ENCODE assay signal across 22 cellular contexts in genomic region chr6:169225131-169225576, GRCh38. TPM values are rescaled to one million over a fixed set of nuclear protein-coding genes. Genes with fewer than 3 reads are reported as not detected.
DNase-seq lines count a peak whose midpoint lies in the region; ATAC-seq and TF ChIP-seq lines count a peak whose summit lies in the region.
"Had no signal": no experiment of that assay in that cellular context is flagged by ENCODE, and none has a peak within 500 bp of the region (broad histone marks: within the 10 kb centered on the region; RNA-seq: fewer than 3 reads in every experiment).

No MANE protein-coding gene starts in this region.

- peaks cover 16% of the 10 kb centered on the region for H3K36me3 ChIP-seq in left ventricle myocardium inferior
- H3K36me3 ChIP-seq in osteoblast (ENCODE audit: insufficient read depth, low read length), result peaks cover 100% of the 10 kb centered on the region
- peaks cover 0 to 39% of the 10 kb centered on the region in 2 donors for H3K36me3 ChIP-seq in vagina
- H3K36me3 ChIP-seq: cardiac muscle cell had no signal

- TF ChIP-seq POLR2A in vagina (IDR thresholded peaks at IDR 0.05), result no peak

- no peaks in the 10 kb centered on the region for H4K20me1 ChIP-seq in osteoblast (ENCODE audit: insufficient read depth, low read length)

- peak overlapping the region; percentile 45 for H3K27ac ChIP-seq in left ventricle myocardium inferior (replicated peaks)
- H3K27ac ChIP-seq in coronary artery, result peak overlapping the region; percentile 77 to 91
- peak overlapping the region; percentile 69 for H3K27ac ChIP-seq in osteoblast (ENCODE audit: low read depth, low read length)
- peak overlapping the region; percentile 75 for H3K27ac ChIP-seq in vagina
- H3K27ac ChIP-seq: cardiac muscle cell had no signal

- H3K4me3 ChIP-seq in left ventricle myocardium inferior (no peak overlapping the region), coronary artery (no peak overlapping the region), osteoblast (ENCODE audit: insufficient read depth, low read length) (no peak overlapping the region), vagina (no peak overlapping the region)
- H3K4me3 ChIP-seq: cardiac muscle cell, gastroesophageal sphincter had no signal

- H3K79me2 ChIP-seq in osteoblast (ENCODE audit: insufficient read depth, low read length), result no peaks in the 10 kb centered on the region

- intact Hi-C loops in left ventricle myocardium inferior (cut with micrococcal nuclease) (no loop called here), left cardiac atrium (cut with DNase I) (no loop called here), vagina (cut with DNase I) (no loop called here)

- H2AFZ ChIP-seq in osteoblast (ENCODE audit: low read length), result no peak overlapping the region

- H3K27me3 ChIP-seq in left ventricle myocardium inferior (ENCODE audit: low read depth) (peaks cover 23% of the 10 kb centered on the region), osteoblast (ENCODE audit: insufficient read depth, low read length) (no peaks in the 10 kb centered on the region), vagina (no peaks in the 10 kb centered on the region)
- H3K27me3 ChIP-seq: cardiac muscle cell, gastroesophageal sphincter had no signal

- H3K4me2 ChIP-seq in osteoblast (ENCODE audit: insufficient read depth, low read length), result no peak overlapping the region

- H3K4me1 ChIP-seq in left ventricle myocardium inferior, result no peaks in the 10 kb centered on the region
- H3K4me1 ChIP-seq in osteoblast (ENCODE audit: insufficient read depth, low read length), result peaks cover 8% of the 10 kb centered on the region
- peaks cover 20% of the 10 kb centered on the region for H3K4me1 ChIP-seq in vagina

- no peak for ATAC-seq in left cardiac atrium
- ATAC-seq: activated T-cell treated with anti-CD3 and anti-CD28 coated beads, Interleukin-2, amount 50 U/mL, for 72 hours; naive thymus-derived CD8-positive, alpha-beta T cell had no signal

- H3K9me3 ChIP-seq in left ventricle myocardium inferior (replicated peaks), result no peaks in the 10 kb centered on the region
- no peaks in the 10 kb centered on the region for H3K9me3 ChIP-seq in osteoblast (ENCODE audit: low read depth, low read length)
- H3K9me3 ChIP-seq in vagina, result no peaks in the 10 kb centered on the region

- no peak for DNase-seq in left ventricle myocardium inferior
- DNase-seq in left cardiac atrium, result no peak
- peak; percentile 70 for DNase-seq in coronary artery (ENCODE audit: low spot score)
- DNase-seq in osteoblast (ENCODE audit: insufficient read length, low spot score, missing footprints), result no peak
- peak; percentile 84 to 95 for DNase-seq in vagina (ENCODE audit: extremely low spot score in 2 of 2)
- DNase-seq in pons (ENCODE audit: low spot score), result no peak
- no peak for DNase-seq in stimulated activated CD4-positive, alpha-beta T cell treated with anti-CD3 and anti-CD28 coated beads, Interleukin-2, amount 100 ng/mL, for 24 hours
- no peak for DNase-seq in activated T-cell treated with anti-CD3 and anti-CD28 coated beads for 4 hours
- DNase-seq: activated naive CD4-positive, alpha-beta T cell treated with anti-CD3 and anti-CD28 coated beads for 36 hours; activated T-cell treated with anti-CD3 and anti-CD28 coated beads, Interleukin-2, amount 50 U/mL, for 72 hours; amniotic stem cell; dermis blood vessel endothelial cell; hippocampal formation; Karpas-422; naive thymus-derived CD8-positive, alpha-beta T cell; stimulated activated CD4-positive, alpha-beta T cell treated with anti-CD3 and anti-CD28 coated beads, Interleukin-15, amount 100 ng/mL, for 24 hours; stimulated activated naive CD4-positive, alpha-beta T cell; T-helper 2 cell had no signal

- TF ChIP-seq CTCF in left ventricle myocardium inferior (IDR thresholded peaks at IDR 0.05; ENCODE audit: borderline replicate concordance), result no peak
- no peak for TF ChIP-seq CTCF in coronary artery (IDR thresholded peaks at IDR 0.05)
- no peak for TF ChIP-seq CTCF in osteoblast (IDR thresholded peaks at IDR 0.05; ENCODE audit: extremely low read depth, low read depth, low read length)
- no peak for TF ChIP-seq CTCF in vagina (IDR thresholded peaks at IDR 0.05)

RNA-seq across cellular contexts. Expression of gene THBS2, which starts 28.5 kb away (rescaled TPM):
- total RNA-seq in left ventricle myocardium inferior (6.9 TPM), left cardiac atrium (10 to 100 TPM; 22.7 to 74.8 TPM), osteoblast (1,102 and 1,498 TPM in 2 replicates), vagina (86.4 TPM)
- total RNA-seq: activated CD8-positive, alpha-beta memory T cell treated with anti-CD3 and anti-CD28 coated beads for 36 hours; activated naive CD4-positive, alpha-beta T cell treated with anti-CD3 and anti-CD28 coated beads for 36 hours; activated T-cell treated with anti-CD3 and anti-CD28 coated beads, Interleukin-2, amount 50 U/mL, for 72 hours; naive thymus-derived CD8-positive, alpha-beta T cell; NCI-H460 had no signal

Comparison
In these comparisons a context has a peak if more than half of its experiments do, and no peak if none do; other contexts are left out.
1. DNase-seq: peak in coronary artery (single experiment) and vagina (2 of 2); none in left ventricle myocardium inferior (single experiment), left cardiac atrium (single experiment), osteoblast (single experiment), pons (single experiment), stimulated activated CD4-positive, alpha-beta T cell treated with anti-CD3 and anti-CD28 coated beads, Interleukin-2, amount 100 ng/mL, for 24 hours (0 of 2) and activated T-cell treated with anti-CD3 and anti-CD28 coated beads for 4 hours (single experiment).
2. RNA of gene THBS2, which starts 28.5 kb away (total RNA-seq): 1,102 to 1,498 TPM in osteoblast; 86.4 TPM in vagina (single experiment), 22.7 to 74.8 TPM in left cardiac atrium and 6.9 TPM in left ventricle myocardium inferior (single experiment); every median in the first group is over 10 times any median in the second.
3. Peak in every context shown above with its lines, with median percentiles within 50 percentile points of each other: H3K27ac ChIP-seq.